8 cellular contexts compared by ENCODE assay signal in genomic region chr6:44071670-44072451, GRCh38. TPM values are rescaled to one million over a fixed set of nuclear protein-coding genes. Genes with fewer than 3 reads are reported as not detected.
A peak's percentile ranks its signal among the peaks of the same experiment; 100 is the strongest.
DNase-seq lines count a peak whose midpoint lies in the region; ATAC-seq, FAIRE-seq and TF ChIP-seq lines count a peak whose summit lies in the region.
"Had no signal": no experiment of that assay in that cellular context is flagged by ENCODE, and none has a peak within 500 bp of the region (broad histone marks: within the 10 kb centered on the region; RNA-seq: fewer than 3 reads in every experiment).

No MANE protein-coding gene starts in this region.

- peak; percentile 93 for FAIRE-seq in RCC 7860 (lab: Jason Lieb, UNC)

- H3K4me3 ChIP-seq in epithelial cell of esophagus (ENCODE audit: low read length) (no peak overlapping the region), skeletal muscle cell (ENCODE audit: low read depth, low read length) (no peak overlapping the region)

- TF ChIP-seq CTCF in epithelial cell of esophagus (IDR thresholded peaks at IDR 0.05; ENCODE audit: insufficient read depth, low read depth, low read length, missing control alignments) = no peak

- DNase-seq in GM04503 (ENCODE audit: low read depth) (peak; percentile 75), RCC 7860 (ENCODE audit: low spot score) (peak; percentile 88), epithelial cell of esophagus (ENCODE audit: low read depth) (peak; percentile 59), skeletal muscle cell (ENCODE audit: low read depth) (peak; percentile 92), SK-N-DZ (ENCODE audit: low spot score) (no peak)
- no peak for DNase-seq in activated CD4-positive, CD25-positive, alpha-beta regulatory T cell treated with anti-CD3 and anti-CD28 coated beads, Interleukin-2, amount 50 U/mL, for 72 hours
- DNase-seq: endodermal cell had no signal

- ATAC-seq in HG02642 (IDR thresholded peaks at IDR 0.05; ENCODE audit: poor library complexity, unreplicated experiment) = no peak

RNA-seq across cellular contexts. Expression of gene MRPL14, which starts 55.4 kb away (rescaled TPM):
- polyA plus RNA-seq in SK-N-DZ (2014; cell fraction: cytosol; rRNA removed) = 148 and 163 TPM in 2 replicates
- 62.7 and 112 TPM in 2 replicates for polyA plus RNA-seq in SK-N-DZ (2014; cell fraction: nucleus; rRNA removed)

RNA-seq across cellular contexts. Expression of gene TMEM63B, which starts 55.5 kb away (rescaled TPM):
- 19.2 and 19.9 TPM in 2 replicates for polyA plus RNA-seq in SK-N-DZ (2014; cell fraction: cytosol; rRNA removed)
- 29.5 and 38.4 TPM in 2 replicates for polyA plus RNA-seq in SK-N-DZ (2014; cell fraction: nucleus; rRNA removed)

Comparison
In these comparisons a context has a peak if more than half of its experiments do, and no peak if none do; other contexts are left out.
1. DNase-seq: peak in GM04503 (single experiment), RCC 7860 (single experiment), epithelial cell of esophagus (single experiment) and skeletal muscle cell (single experiment); none in SK-N-DZ (single experiment) and activated CD4-positive, CD25-positive, alpha-beta regulatory T cell treated with anti-CD3 and anti-CD28 coated beads, Interleukin-2, amount 50 U/mL, for 72 hours (single experiment).